Comparison of ENCODE assay signal across 1 cellular context in genomic region chr2:223537100-223537499, GRCh38.
TF ChIP-seq lines count a peak whose summit lies in the region.

No MANE protein-coding gene starts in this region.

TF ChIP-seq in SK-N-SH, 30 proteins besides CTCF, POLR2A, EP300 and RAD21 (continued from another document):
- TF ChIP-seq ZBTB33 (IDR thresholded peaks at IDR 0.05; ENCODE audit: borderline replicate concordance, low read depth) (no peak), RCOR1 (IDR thresholded peaks at IDR 0.05; ENCODE audit: low read length) (no peak), FOXJ3 (CRISPR knock-in tag; IDR thresholded peaks at IDR 0.05) (no peak), TEAD4 (IDR thresholded peaks at IDR 0.05; ENCODE audit: borderline replicate concordance, insufficient read depth) (no peak), TCF12 (IDR thresholded peaks at IDR 0.05) (no peak), FOSL2 (IDR thresholded peaks at IDR 0.05; ENCODE audit: borderline replicate concordance, low read depth) (no peak), MAX (IDR thresholded peaks at IDR 0.05; ENCODE audit: low read depth) (no peak), GABPA (IDR thresholded peaks at IDR 0.05; ENCODE audit: low read depth) (no peak), NRF1 (IDR thresholded peaks at IDR 0.05; ENCODE audit: low read depth, low read length) (no peak), USF2 (IDR thresholded peaks at IDR 0.05; ENCODE audit: borderline replicate concordance, low read depth, low read length) (no peak), YY1 (IDR thresholded peaks at IDR 0.05; ENCODE audit: low read depth) (no peak), JUND (IDR thresholded peaks at IDR 0.05) (no peak), SMC3 (IDR thresholded peaks at IDR 0.05; ENCODE audit: low read depth, low read length) (no peak), IRF3 (IDR thresholded peaks at IDR 0.05; ENCODE audit: low read depth, low read length) (no peak), MXI1 (IDR thresholded peaks at IDR 0.05; ENCODE audit: low read depth, low read length) (no peak)
TF ChIP-seq in SK-N-SH: peak in this region for 0.
